Comparison of ENCODE assay signal across 16 cellular contexts in genomic region chr11:32229566-32230240, GRCh38.
"Had no signal": no experiment of that assay in that cellular context is flagged by ENCODE, and none has a peak within 500 bp of the region (broad histone marks: within the 10 kb centered on the region; RNA-seq: fewer than 3 reads in every experiment).

No MANE protein-coding gene starts in this region.

- H3K27ac ChIP-seq: foreskin keratinocyte, psoas muscle, right lobe of liver, tibial nerve, upper lobe of right lung, vagina had no signal

- H3K9me3 ChIP-seq: psoas muscle, right lobe of liver, tibial nerve, upper lobe of right lung, vagina had no signal

- H3K36me3 ChIP-seq: right lobe of liver, tibial nerve, upper lobe of right lung, vagina had no signal

- ATAC-seq: foreskin keratinocyte; left colon; psoas muscle; right lobe of liver; stimulated activated memory B cell treated with anti-CD40 and anti-IgM and Interleukin-4, amounts not matched to agents 10 μg/mL and 1 μg/mL and 100 μg/mL, for 72 hours; upper lobe of right lung had no signal

- H3K4me1 ChIP-seq: foreskin keratinocyte, psoas muscle, right lobe of liver, tibial nerve, upper lobe of right lung, vagina had no signal

- H3K4me3 ChIP-seq: psoas muscle, right lobe of liver, tibial nerve, upper lobe of right lung, vagina had no signal

- DNase-seq: foreskin keratinocyte; head of caudate nucleus; hippocampal formation; left colon; mesendoderm; naive B cell; psoas muscle; retina; right lobe of liver; stimulated activated CD4-positive, alpha-beta T cell treated with anti-CD3 and anti-CD28 coated beads, Interleukin-15, amount 100 ng/mL, for 24 hours; stimulated activated CD4-positive, alpha-beta T cell treated with anti-CD3 and anti-CD28 coated beads, Interleukin-1b, Interleukin-23, amount 100 ng/mL, for 48 hours; stimulated activated CD4-positive, alpha-beta T cell treated with anti-CD3 and anti-CD28 coated beads, Interleukin-4, amount 100 ng/mL, for 24 hours; upper lobe of right lung had no signal

- H3K27me3 ChIP-seq: foreskin keratinocyte, right lobe of liver, tibial nerve, upper lobe of right lung, vagina had no signal
